20 cellular contexts compared by ENCODE assay signal in the genomic region with DNA sequence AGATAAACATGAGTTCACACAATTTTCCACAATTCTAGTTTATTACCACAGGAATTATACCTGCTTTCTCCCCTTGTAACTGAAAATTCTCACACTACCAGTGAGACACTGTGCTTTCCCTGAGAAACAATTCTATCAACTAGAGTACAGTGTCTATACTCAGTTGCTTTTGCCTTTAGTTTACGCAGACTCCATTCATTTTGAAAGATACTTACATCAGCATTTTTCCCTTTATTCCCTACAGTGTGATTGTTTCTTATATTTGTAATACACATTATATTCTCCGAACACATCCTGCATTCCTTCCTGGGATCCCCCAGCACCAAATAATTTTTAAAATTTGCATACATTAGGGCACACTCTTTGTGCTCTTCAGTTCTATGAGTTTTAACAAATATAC.
"Had no signal": no experiment of that assay in that cellular context is flagged by ENCODE, and none has a peak within 500 bp of the region (broad histone marks: within the 10 kb centered on the region; RNA-seq: fewer than 3 reads in every experiment).

No MANE protein-coding gene starts in this region.

- H3K9me3 ChIP-seq: colonic mucosa, esophagus muscularis mucosa, gastroesophageal sphincter, left lung, lower lobe of right lung, mucosa of descending colon had no signal

- H3K27me3 ChIP-seq: colonic mucosa, esophagus muscularis mucosa, foreskin keratinocyte, gastroesophageal sphincter, heart right ventricle, left lung had no signal

- H3K27ac ChIP-seq: colonic mucosa, esophagus muscularis mucosa, foreskin keratinocyte, gastroesophageal sphincter, heart right ventricle, left lung, lower lobe of right lung had no signal

- DNase-seq: colonic mucosa; cortex of kidney; effector CD8-positive, alpha-beta T cell; foreskin keratinocyte; glutamatergic neuron; head of caudate nucleus; heart right ventricle; hippocampal formation; left cardiac atrium; left lung; left ventricle myocardium superior; lower lobe of right lung; mesenchymal stem cell; mucosa of descending colon had no signal

- H3K4me1 ChIP-seq: colonic mucosa, esophagus muscularis mucosa, foreskin keratinocyte, gastroesophageal sphincter, heart right ventricle, left lung, lower lobe of right lung had no signal

- ATAC-seq: foreskin keratinocyte, gastroesophageal sphincter, heart right ventricle, left cardiac atrium, left lung, left ventricle myocardium superior, lower lobe of right lung, mucosa of descending colon had no signal

- H3K4me3 ChIP-seq: colonic mucosa, esophagus muscularis mucosa, gastroesophageal sphincter, heart right ventricle, left lung, lower lobe of right lung, mucosa of descending colon had no signal

- H3K36me3 ChIP-seq: colonic mucosa, esophagus muscularis mucosa, gastroesophageal sphincter, heart right ventricle, left lung, lower lobe of right lung had no signal

- FAIRE-seq: endothelial cell of umbilical vein, frontal cortex, islet of Langerhans, keratinocyte had no signal
